ENCODE assay signal across 8 cellular contexts in genomic region chr10:102775973-102776669, GRCh38. TPM values are rescaled to one million over a fixed set of nuclear protein-coding genes. Genes with fewer than 3 reads are reported as not detected.
DNase-seq lines count a peak whose midpoint lies in the region; ATAC-seq and TF ChIP-seq lines count a peak whose summit lies in the region.

No MANE protein-coding gene starts in this region.

- DNase-seq in Kasumi-1 (lab: John Stamatoyannopoulos, UW) (peak; percentile 88 to 89), brain microvascular endothelial cell (peak; percentile 96), immature natural killer cell (no peak), sigmoid colon (peak; percentile 97), NCI-H1105 treated with DMSO at 0.1 percent for 48 hours (lab: John Stamatoyannopoulos, UW) (no peak), PC-9 (no peak)

- H3K27ac Mint-ChIP-seq in immature natural killer cell, result peak overlapping the region in 4 of 6 donors; percentile 14 to 80 (median 40)

- H3K4me3 ChIP-seq in ACC112 (ENCODE audit: low read depth, low read length) (peak overlapping the region; percentile 74), brain microvascular endothelial cell (ENCODE audit: low read depth, low read length) (peak overlapping the region; percentile 63), sigmoid colon (peak overlapping the region; percentile 24 to 62 (median 49)), PC-9 (no peak overlapping the region)

- H4K20me1 ChIP-seq in PC-9 (ENCODE audit: insufficient read depth), result no peaks in the 10 kb centered on the region

- peak overlapping the region in 2 of 5 donors; percentile 12 to 29 for H3K4me3 Mint-ChIP-seq in immature natural killer cell

- H3K27me3 Mint-ChIP-seq in immature natural killer cell (ENCODE audit: low read depth in 3 of 3), result no peaks in the 10 kb centered on the region

- H3K4me2 ChIP-seq in PC-9, result no peak overlapping the region

- no peaks in the 10 kb centered on the region for H3K9me2 ChIP-seq in PC-9 (ENCODE audit: insufficient read depth)

- no peaks in the 10 kb centered on the region for H3K9me3 ChIP-seq in sigmoid colon
- no peaks in the 10 kb centered on the region for H3K9me3 ChIP-seq in PC-9 (ENCODE audit: insufficient read depth, low read depth)

- TF ChIP-seq EP300 in sigmoid colon (IDR thresholded peaks at IDR 0.05), result peak; percentile 57 to 95 (median 78)

- CTCF ChIA-PET in PC-9 (lab: Charles Lee), result no interaction called here

- H3K79me2 ChIP-seq in ACC112 (ENCODE audit: control insufficient read depth, insufficient read depth, low read length, unreplicated experiment) (peaks cover 49% of the 10 kb centered on the region), PC-9 (ENCODE audit: low read depth) (no peaks in the 10 kb centered on the region)

- H3K4me1 Mint-ChIP-seq in immature natural killer cell, result peaks cover 63 to 78% of the 10 kb centered on the region in 2 donors

- H3K4me1 ChIP-seq in ACC112 (ENCODE audit: control insufficient read depth, insufficient read depth, low read length, unreplicated experiment) (peaks cover 83% of the 10 kb centered on the region), sigmoid colon (peaks cover 0 to 98% (median 81%) of the 10 kb centered on the region in 4 donors), PC-9 (replicated peaks; ENCODE audit: insufficient read depth) (peaks cover 14% of the 10 kb centered on the region)

- H3K36me3 ChIP-seq in ACC112 (ENCODE audit: insufficient read depth, low read length) (no peaks in the 10 kb centered on the region), brain microvascular endothelial cell (replicated peaks) (no peaks in the 10 kb centered on the region), sigmoid colon (no peaks in the 10 kb centered on the region), PC-9 (ENCODE audit: low read depth) (no peaks in the 10 kb centered on the region)

- POLR2A ChIA-PET in PC-9 (lab: Charles Lee; ENCODE audit: unreplicated experiment), result no interaction called here

- in situ Hi-C loops in brain microvascular endothelial cell (cut with HindIII; ENCODE audit: low pct_ligation_motif_present, low sequenced_read_pairs), result no loop called here

- peak overlapping the region; percentile 86 for H3K27ac ChIP-seq in ACC112 (ENCODE audit: low read depth, low read length)
- H3K27ac ChIP-seq in brain microvascular endothelial cell, result peak overlapping the region; percentile 99
- peak overlapping the region; percentile 93 to 99 (median 95) for H3K27ac ChIP-seq in sigmoid colon
- H3K27ac ChIP-seq in PC-9, result no peak overlapping the region

- TF ChIP-seq CTCF in brain microvascular endothelial cell (IDR thresholded peaks at IDR 0.05; ENCODE audit: low read depth, low read length, missing control alignments) (no peak), sigmoid colon (IDR thresholded peaks at IDR 0.05) (no peak), PC-9 (conservative IDR thresholded peaks at IDR 0.05) (no peak)

- H2AFZ ChIP-seq in ACC112 (ENCODE audit: low read length, unreplicated experiment) (peak overlapping the region; percentile 7), PC-9 (no peak overlapping the region)

- peak; percentile 79 to 81 for TF ChIP-seq POLR2A in sigmoid colon (IDR thresholded peaks at IDR 0.05)

- H3K27me3 ChIP-seq in ACC112 (ENCODE audit: insufficient read depth, low read length) (no peaks in the 10 kb centered on the region), brain microvascular endothelial cell (replicated peaks) (no peaks in the 10 kb centered on the region), sigmoid colon (no peaks in the 10 kb centered on the region), PC-9 (ENCODE audit: insufficient read depth, low read depth) (no peaks in the 10 kb centered on the region)

- ATAC-seq in GM19351 (IDR thresholded peaks at IDR 0.05; ENCODE audit: unreplicated experiment), result no peak

- BruUV-seq in PC-9 (replicated peaks; lab: Mats Ljungman, UMichigan), result no TSS peak

- H3F3A ChIP-seq in PC-9 (ENCODE audit: insufficient read depth, low read depth), result no peaks in the 10 kb centered on the region; the same call in 1 of the 2 replicates

- intact Hi-C loops in sigmoid colon (cut with DNase I) (loop anchor here (2.0 kb wide), 1 partner anchor 15 kb away; no protein-coding TSS in a partner anchor), PC-9 (cut with micrococcal nuclease; ENCODE audit: unreplicated experiment) (no loop called here)

- peaks cover 0 to 6% (median 3%) of the 10 kb centered on the region in 3 donors for H3K36me3 Mint-ChIP-seq in immature natural killer cell

- WGBS in sigmoid colon, 2 donors, result 44 to 74% methylated on average over 17 of the region's 17 CpGs

- no peaks in the 10 kb centered on the region for H3K9me3 Mint-ChIP-seq in immature natural killer cell

RNA-seq across cellular contexts. Expression of gene WBP1L, which starts 32.4 kb away (rescaled TPM):
- polyA plus RNA-seq in immature natural killer cell (10 to 100 TPM; 34.1 to 53.1 (median 35.2) TPM), sigmoid colon (10 to 100 TPM; 22.9 to 39.3 (median 25.8) TPM)
- total RNA-seq in sigmoid colon (100 to 1,000 TPM in 2 of 4 donors, 10 to 100 TPM in 2; 83.8 to 148 (median 115) TPM), PC-9 (2021) (16.2 and 19.7 TPM in 2 replicates)

Comparison
In these comparisons a context has a peak if more than half of its experiments do, and no peak if none do; other contexts are left out.
1. DNase-seq: peak in Kasumi-1 (2 of 2), brain microvascular endothelial cell (single experiment) and sigmoid colon (single experiment); none in immature natural killer cell (0 of 3), NCI-H1105 treated with DMSO at 0.1 percent for 48 hours (single experiment) and PC-9 (0 of 2).